ENCODE assay signal across 1 cellular context in the genomic region with DNA sequence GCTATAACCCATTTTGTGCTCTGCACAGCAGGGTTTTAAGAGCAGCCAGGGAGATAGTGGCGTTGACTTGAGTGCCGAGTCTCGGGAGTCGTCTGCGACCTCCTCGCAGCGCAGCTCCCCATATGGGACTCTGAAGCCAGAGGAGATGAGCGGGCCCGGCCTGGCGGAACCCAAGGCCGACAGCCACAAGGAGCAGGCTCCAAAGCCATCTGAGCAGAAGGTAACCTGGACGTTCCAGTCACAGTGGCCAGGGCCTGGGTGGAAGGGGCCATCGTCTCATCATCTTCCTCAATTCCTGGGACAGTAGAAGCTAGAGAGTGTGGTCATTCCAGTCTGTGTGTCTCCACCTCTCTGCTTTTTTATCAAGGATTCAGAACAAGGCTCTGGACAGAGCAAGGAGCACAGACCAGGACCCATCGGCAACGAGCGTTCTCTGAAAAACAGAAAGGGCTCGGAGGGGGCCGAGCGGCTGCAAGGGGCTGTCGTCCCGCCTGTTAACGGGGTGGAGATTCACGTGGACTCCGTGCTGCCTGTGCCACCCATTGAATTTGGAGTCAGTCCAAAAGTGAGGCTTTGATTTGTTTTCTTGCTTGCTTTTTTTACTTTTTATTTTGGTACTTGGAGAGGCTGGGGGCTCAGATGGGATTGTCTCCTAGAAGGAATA.
TF ChIP-seq lines count a peak whose summit lies in the region.

No MANE protein-coding gene starts in this region.

TF ChIP-seq in H1, 55 proteins besides CTCF, POLR2A, EP300 and RAD21:
- no peak for TF ChIP-seq MAFK (IDR thresholded peaks at IDR 0.05; ENCODE audit: low read depth, low read length)
- TF ChIP-seq TAF1 (IDR thresholded peaks at IDR 0.05; ENCODE audit: low read depth, low read length) = no peak
- no peak for TF ChIP-seq PHF8 (conservative IDR thresholded peaks at IDR 0.05; ENCODE audit: low read depth, low read length)
- no peak for TF ChIP-seq SIRT6 (IDR thresholded peaks at IDR 0.05; ENCODE audit: low read length)
- TF ChIP-seq POLR2AphosphoS5 (IDR thresholded peaks at IDR 0.05; ENCODE audit: low read depth, low read length) = no peak; the same call in 1 of the 2 replicates
- no peak for TF ChIP-seq CHD1 (IDR thresholded peaks at IDR 0.05; ENCODE audit: low read depth, low read length)
- no peak for TF ChIP-seq ATF2 (IDR thresholded peaks at IDR 0.05; ENCODE audit: low read length)
- no peak for TF ChIP-seq CHD7 (IDR thresholded peaks at IDR 0.05; ENCODE audit: insufficient replicate concordance, low read length)
- no peak for TF ChIP-seq HDAC2 (IDR thresholded peaks at IDR 0.05; ENCODE audit: borderline replicate concordance in 1 of 2, low read depth in 2 of 2, low read length in 2 of 2)
- TF ChIP-seq HDAC6 (IDR thresholded peaks at IDR 0.05; ENCODE audit: low read depth, low read length) = no peak
